1 cellular context compared by ENCODE assay signal in genomic region chr7:65004575-65004974, GRCh38.
TF ChIP-seq lines count a peak whose summit lies in the region.

No MANE protein-coding gene starts in this region.

TF ChIP-seq in K562, 482 proteins besides CTCF, POLR2A, EP300 and RAD21 (continued from another document):
- TF ChIP-seq BCL6 (CRISPR knock-in tag; IDR thresholded peaks at IDR 0.05) (no peak), ATF6 (CRISPR knock-in tag; IDR thresholded peaks at IDR 0.05) (no peak), SRSF1 (IDR thresholded peaks at IDR 0.05; ENCODE audit: low read depth, low read length) (no peak), HDGF (IDR thresholded peaks at IDR 0.05) (no peak), KDM1A (IDR thresholded peaks at IDR 0.05) (0 out of 4 replicates have a peak, but pooled peaks of 1 of the 2 experiments have one; percentile 7)
TF ChIP-seq in K562: peak in this region for 7.
